ENCODE assay signal across 18 cellular contexts in the genomic region with DNA sequence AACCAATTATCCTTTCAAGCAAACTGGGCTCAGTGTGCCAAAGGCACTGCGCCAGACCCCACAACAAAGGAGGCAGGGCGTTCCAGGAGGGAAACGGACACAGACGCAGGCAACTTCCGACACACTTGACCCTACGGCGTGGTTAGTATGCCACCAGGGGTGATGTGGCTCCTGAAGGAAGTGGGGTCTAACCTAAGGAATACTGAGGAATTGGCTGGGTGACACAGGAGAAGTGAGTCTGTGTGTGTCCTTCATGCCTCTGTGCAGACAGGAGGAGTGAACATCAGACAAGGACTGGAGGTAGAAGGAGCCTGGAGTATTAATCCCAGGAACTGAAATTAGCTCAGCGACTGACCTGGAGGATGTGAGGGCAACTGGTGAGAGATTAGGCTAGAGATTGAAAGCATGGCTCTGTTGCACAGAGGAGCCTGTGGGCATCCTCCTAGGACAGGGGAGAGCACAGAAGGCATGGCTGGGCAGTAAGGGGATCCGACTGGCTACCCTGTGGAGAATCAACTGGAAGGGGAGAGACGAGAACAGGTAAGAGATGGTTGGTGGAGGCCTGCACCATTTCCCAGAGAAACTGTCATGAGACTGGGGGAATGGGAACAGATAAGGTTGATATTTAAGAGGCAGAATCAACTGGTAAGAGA. TPM values are rescaled to one million over a fixed set of nuclear protein-coding genes. Genes with fewer than 3 reads are reported as not detected.
DNase-seq lines count a peak whose midpoint lies in the region; ATAC-seq and TF ChIP-seq lines count a peak whose summit lies in the region.
"Had no signal": no experiment of that assay in that cellular context is flagged by ENCODE, and none has a peak within 500 bp of the region (broad histone marks: within the 10 kb centered on the region; RNA-seq: fewer than 3 reads in every experiment).

No MANE protein-coding gene starts in this region.

- peaks cover 25% of the 10 kb centered on the region for H3K27me3 Mint-ChIP-seq in activated T-helper 17 cell treated with anti-CD3 and anti-CD28 coated beads, Interleukin-2, amount 50 U/mL, for 72 hours

- peaks cover 14% of the 10 kb centered on the region for H3K4me1 Mint-ChIP-seq in activated T-helper 17 cell treated with anti-CD3 and anti-CD28 coated beads, Interleukin-2, amount 50 U/mL, for 72 hours

- H3K4me2 ChIP-seq in GM23248 (ENCODE audit: unreplicated experiment) (peak overlapping the region; percentile 41), mammary epithelial cell (ENCODE audit: insufficient read depth, low read depth, low read length) (no peak overlapping the region)

- H4K20me1 ChIP-seq in GM23248 (ENCODE audit: insufficient read depth) (no peaks in the 10 kb centered on the region), mammary epithelial cell (ENCODE audit: insufficient read depth, low read length) (no peaks in the 10 kb centered on the region)

- H3K27ac Mint-ChIP-seq in activated T-helper 17 cell treated with anti-CD3 and anti-CD28 coated beads, Interleukin-2, amount 50 U/mL, for 72 hours, result no peak overlapping the region
- H3K27ac Mint-ChIP-seq: nephron progenitor cell, T-cell had no signal

- CTCF ChIA-PET in mammary epithelial cell (lab: Charles Lee; ENCODE audit: low non-redundant PET), result no interaction called here

- H3K36me3 ChIP-seq in GM23248 (ENCODE audit: low read depth), result no peaks in the 10 kb centered on the region
- H3K36me3 ChIP-seq in heart right ventricle, result no peaks in the 10 kb centered on the region
- H3K36me3 ChIP-seq in mammary epithelial cell (ENCODE audit: insufficient read depth, low read length), result peaks cover 2% of the 10 kb centered on the region
- H3K36me3 ChIP-seq: cardiac muscle cell, transverse colon had no signal

- in situ Hi-C loops in GM23248 (cut with MboI), result no loop called here
- in situ Hi-C loops in mammary epithelial cell (cut with MboI; ENCODE audit: low sequenced_read_pairs in 2 of 2), result no loop called here

- H3K4me3 ChIP-seq in GM23248 (no peak overlapping the region), heart right ventricle (no peak overlapping the region), mammary epithelial cell (replicated peaks in 1 of 3; ENCODE audit: insufficient read depth in 1 of 3, low read depth in 2 of 3, low read length in 3 of 3) (no peak overlapping the region)
- H3K4me3 ChIP-seq: cardiac muscle cell, transverse colon had no signal

- H3K9me3 Mint-ChIP-seq in activated T-helper 17 cell treated with anti-CD3 and anti-CD28 coated beads, Interleukin-2, amount 50 U/mL, for 72 hours, result no peaks in the 10 kb centered on the region

- ATAC-seq in activated T-helper 17 cell treated with anti-CD3 and anti-CD28 coated beads, Interleukin-2, amount 50 U/mL, for 72 hours (replicated peaks), result no peak
- peak in 5 of 8 donors; percentile 35 to 76 (median 48) for ATAC-seq in heart right ventricle

- H3K27me3 ChIP-seq in GM23248 (replicated peaks; ENCODE audit: insufficient read depth) (no peaks in the 10 kb centered on the region), heart right ventricle (no peaks in the 10 kb centered on the region), mammary epithelial cell (ENCODE audit: insufficient read depth, low read length) (no peaks in the 10 kb centered on the region)
- H3K27me3 ChIP-seq: cardiac muscle cell, transverse colon had no signal

- no peaks in the 10 kb centered on the region for H3K36me3 Mint-ChIP-seq in activated T-helper 17 cell treated with anti-CD3 and anti-CD28 coated beads, Interleukin-2, amount 50 U/mL, for 72 hours (ENCODE audit: low read depth)
- H3K36me3 Mint-ChIP-seq: T-cell had no signal

- 71 to 76% methylated on average over 10 of the region's 10 CpGs for WGBS in GM23248 (ENCODE audit: low coverage in 1 of 2, low lambda C conversion rate in 2 of 2, missing lambda C conversion rate in 2 of 2), 2 experiments
- 67 to 78% methylated on average over 10 of the region's 10 CpGs for WGBS in heart right ventricle, 2 donors
- WGBS in mammary epithelial cell (ENCODE audit: low coverage, missing lambda C conversion rate), result 89% methylated on average over 10 of the region's 10 CpGs

- no peaks in the 10 kb centered on the region for H3K9me2 ChIP-seq in GM23248 (ENCODE audit: insufficient read depth)

- intact Hi-C loops in heart right ventricle (cut with DNase I) (no loop called here), mammary epithelial cell (cut with micrococcal nuclease) (no loop called here)

- H3K27ac ChIP-seq in GM23248 (peak overlapping the region; percentile 38; the same call in 1 of the 2 replicates), heart right ventricle (peak overlapping the region in 1 of 10 donors; percentile 48), mammary epithelial cell (ENCODE audit: insufficient read depth, low read depth, low read length) (no peak overlapping the region)
- H3K27ac ChIP-seq: cardiac muscle cell, epithelial cell of prostate, transverse colon had no signal

- no TSS peak for BruUV-seq in mammary epithelial cell (replicated peaks; lab: Mats Ljungman, UMichigan)

- H3K4me1 ChIP-seq in GM23248 (ENCODE audit: insufficient read depth) (peaks cover 31% of the 10 kb centered on the region), heart right ventricle (peaks cover 0 to 31% (median 8%) of the 10 kb centered on the region in 9 donors), mammary epithelial cell (ENCODE audit: insufficient read depth, low read length) (peaks cover 21% of the 10 kb centered on the region)
- H3K4me1 ChIP-seq: transverse colon had no signal

- H3K9ac ChIP-seq in GM23248 (0 out of 2 replicates have a peak overlapping the region, but pooled peaks have one; percentile 6), mammary epithelial cell (ENCODE audit: insufficient read depth, low read length) (no peak overlapping the region)

- H3K4me3 Mint-ChIP-seq in activated T-helper 17 cell treated with anti-CD3 and anti-CD28 coated beads, Interleukin-2, amount 50 U/mL, for 72 hours, result peak overlapping the region; percentile 45
- H3K4me3 Mint-ChIP-seq: nephron progenitor cell had no signal

- H3F3A ChIP-seq in GM23248 (ENCODE audit: insufficient read depth), result peaks cover 18% of the 10 kb centered on the region

- dilution Hi-C loops in mammary epithelial cell (cut with HindIII; ENCODE audit: low sequenced_read_pairs), result no loop called here

- H3K79me2 ChIP-seq in GM23248 (ENCODE audit: insufficient read depth) (peaks cover 8% of the 10 kb centered on the region), mammary epithelial cell (ENCODE audit: insufficient read depth, low read length) (peaks cover 54% of the 10 kb centered on the region)

- DNase-seq in GM23248 (no peak), heart right ventricle (peak; percentile 45), pulmonary artery endothelial cell (ENCODE audit: low read depth, low spot score) (peak; percentile 49), mammary epithelial cell (no peak), retina (no peak), NCI-H2196 (lab: John Stamatoyannopoulos, UW; ENCODE audit: unreplicated experiment) (no peak)
- DNase-seq: activated CD4-positive, alpha-beta T cell treated with anti-CD3 and anti-CD28 coated beads for 4 hours; DMS79; kidney glomerular epithelial cell; NCI-H1436; NCI-H526 treated with DMSO at 0.1 percent for 48 hours; nephron progenitor cell; SHP77 treated with DMSO at 0.1 percent for 48 hours; T-cell; transverse colon had no signal

- TF ChIP-seq CTCF in heart right ventricle (IDR thresholded peaks at IDR 0.05), result no peak
- no peak for TF ChIP-seq CTCF in mammary epithelial cell (conservative IDR thresholded peaks at IDR 0.05 in 1 of 2, IDR thresholded peaks at IDR 0.05 in 1 of 2; ENCODE audit: extremely low read depth in 1 of 2, insufficient read depth in 1 of 2, low read depth in 1 of 2, low read length in 2 of 2)

- H2AFZ ChIP-seq in GM23248 (no peak overlapping the region), mammary epithelial cell (ENCODE audit: low read depth, low read length) (no peak overlapping the region)

- H3K9me3 ChIP-seq in GM23248 (ENCODE audit: low read depth) (no peaks in the 10 kb centered on the region), heart right ventricle (no peaks in the 10 kb centered on the region), mammary epithelial cell (replicated peaks; ENCODE audit: insufficient read depth, low read length) (no peaks in the 10 kb centered on the region)
- H3K9me3 ChIP-seq: transverse colon had no signal

RNA-seq across cellular contexts. Expression of gene GSDME, which starts 27.8 kb away (rescaled TPM):
- 39.4 and 63.6 TPM in 2 replicates for total RNA-seq in GM23248 (2014; rRNA removed; shearing (Covaris generic))
- polyA plus RNA-seq in GM23248 (2016; fragmentation: Nextera tagmentation; extraction: Ambion mirVana) (49.4 and 51.1 TPM in 2 replicates), heart right ventricle (1 to 10 TPM; 2.8 to 5.6 TPM), mammary epithelial cell (56.3 TPM)
- 1 to 10 TPM in 1 of 2 donors, under 1 TPM in 1; 0.50 to 1.6 TPM for total RNA-seq in activated T-helper 17 cell treated with anti-CD3 and anti-CD28 coated beads, Interleukin-2, amount 50 U/mL, for 72 hours
- total RNA-seq in heart right ventricle (10 to 100 TPM in 1 of 10 donors, 1 to 10 TPM in 9; 3.3 to 11.9 (median 6.0) TPM), pulmonary artery endothelial cell (28.3 and 32.6 TPM in 2 replicates), mammary epithelial cell (10 to 100 TPM; 76.8 to 95.6 TPM)
- polyA minus RNA-seq in mammary epithelial cell, result 84.2 TPM

Comparison
In these comparisons a context has a peak if more than half of its experiments do, and no peak if none do; other contexts are left out.
1. DNase-seq: peak in heart right ventricle (2 of 2) and pulmonary artery endothelial cell (single experiment); none in GM23248 (single experiment), mammary epithelial cell (single experiment), retina (single experiment) and NCI-H2196 (single experiment).